Comparison of ENCODE assay signal across 16 cellular contexts in the genomic region with DNA sequence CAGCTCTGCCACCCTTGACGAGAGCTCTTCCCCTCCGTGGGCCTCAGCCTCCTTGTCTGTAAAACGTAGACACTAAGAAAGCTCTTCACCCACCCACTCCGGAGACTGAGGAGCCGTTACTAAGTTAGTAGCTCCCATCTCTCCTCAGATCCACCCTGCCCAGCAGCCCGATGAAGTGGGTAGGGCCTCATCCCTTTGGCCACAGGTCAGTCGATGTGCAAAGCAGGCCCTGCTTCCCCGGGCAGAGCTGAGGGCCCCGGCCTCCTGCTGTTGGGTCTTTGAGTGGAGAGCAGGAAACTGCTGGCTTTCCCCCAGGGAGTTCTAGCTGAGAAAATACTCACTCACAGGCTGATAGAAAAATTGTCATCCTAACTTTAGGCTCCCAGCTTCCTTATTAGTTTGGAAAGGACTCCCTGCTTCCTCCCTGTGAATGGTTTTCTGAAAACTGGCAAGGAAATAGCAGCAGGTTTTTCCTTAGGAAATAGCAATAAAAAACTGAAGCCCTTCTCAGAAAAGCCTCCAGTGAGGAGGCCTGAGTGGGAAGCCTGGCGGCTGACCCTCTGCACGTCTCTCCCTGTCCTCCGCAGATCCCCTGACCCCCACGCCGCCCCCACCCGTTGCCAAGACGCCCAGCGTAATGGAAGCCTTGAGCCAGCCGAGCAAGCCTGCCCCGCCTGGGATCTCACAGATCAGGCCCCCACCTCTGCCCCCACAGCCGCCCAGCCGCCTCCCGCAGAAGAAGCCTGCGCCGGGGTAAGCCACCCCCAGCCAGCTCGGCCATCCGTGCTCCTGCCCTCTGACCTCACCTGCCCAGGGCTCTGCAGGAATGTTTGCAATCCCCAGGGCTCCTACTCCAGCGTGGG. TPM values are rescaled to one million over a fixed set of nuclear protein-coding genes. Genes with fewer than 3 reads are reported as not detected.
DNase-seq lines count a peak whose midpoint lies in the region; ATAC-seq, FAIRE-seq and TF ChIP-seq lines count a peak whose summit lies in the region.
"Had no signal": no experiment of that assay in that cellular context is flagged by ENCODE, and none has a peak within 500 bp of the region (broad histone marks: within the 10 kb centered on the region; RNA-seq: fewer than 3 reads in every experiment).

No MANE protein-coding gene starts in this region.

- H3K27ac Mint-ChIP-seq in stimulated activated memory B cell treated with anti-CD40 and anti-IgM and Interleukin-4, amounts not matched to agents 10 μg/mL and 1 μg/mL and 100 μg/mL, for 72 hours, result no peak overlapping the region
- H3K27ac Mint-ChIP-seq: activated CD4-positive, alpha-beta T cell treated with anti-CD3 and anti-CD28 coated beads, Interleukin-2, amount 10 ng/mL, durations not matched to agents 7 days and 5 days; activated naive CD8-positive, alpha-beta T cell; CD4-positive, CD25-positive, alpha-beta regulatory T cell had no signal

- H3K36me3 ChIP-seq in HUES6 (ENCODE audit: control insufficient read depth, insufficient read depth, low read length) (peaks cover 6% of the 10 kb centered on the region), ectodermal cell (ENCODE audit: control insufficient read depth, insufficient read depth, low read length) (peaks cover 4% of the 10 kb centered on the region), kidney (ENCODE audit: control insufficient read depth in 1 of 2, insufficient read depth in 2 of 2, low read length in 2 of 2) (peaks cover 7 to 35% of the 10 kb centered on the region in 2 donors)

- 0 out of 2 replicates have a peak overlapping the region, but pooled peaks have one; percentile 31 for H3K27ac ChIP-seq in HUES6 (ENCODE audit: low read depth, low read length)
- H3K27ac ChIP-seq in ectodermal cell (ENCODE audit: insufficient read depth, low read depth, low read length, poor library complexity, severe bottlenecking), result peak overlapping the region; percentile 16
- peak overlapping the region; percentile 77 to 79 for H3K27ac ChIP-seq in kidney (ENCODE audit: low read depth in 2 of 2, low read length in 2 of 2)
- H3K27ac ChIP-seq: lower lobe of right lung had no signal

- no peaks in the 10 kb centered on the region for H3K9me3 Mint-ChIP-seq in stimulated activated memory B cell treated with anti-CD40 and anti-IgM and Interleukin-4, amounts not matched to agents 10 μg/mL and 1 μg/mL and 100 μg/mL, for 72 hours
- H3K9me3 Mint-ChIP-seq: activated CD4-positive, alpha-beta T cell treated with anti-CD3 and anti-CD28 coated beads, Interleukin-2, amount 10 ng/mL, durations not matched to agents 7 days and 5 days had no signal

- 45 to 47% methylated on average over 27 of the region's 27 CpGs for WGBS in ectodermal cell, 2 experiments

- peak; percentile 24 for ATAC-seq in stimulated activated memory B cell treated with anti-CD40 and anti-IgM and Interleukin-4, amounts not matched to agents 10 μg/mL and 1 μg/mL and 100 μg/mL, for 72 hours
- no peak for ATAC-seq in HG02884 (IDR thresholded peaks at IDR 0.05; ENCODE audit: unreplicated experiment)
- ATAC-seq: lower lobe of right lung had no signal

- H3K27me3 ChIP-seq in HUES6 (ENCODE audit: control insufficient read depth, insufficient read depth, low read length) (no peaks in the 10 kb centered on the region), ectodermal cell (ENCODE audit: control insufficient read depth, insufficient read depth, low read length, poor library complexity, severe bottlenecking) (no peaks in the 10 kb centered on the region)

- TF ChIP-seq CTCF in kidney (IDR thresholded peaks at IDR 0.05; ENCODE audit: borderline replicate concordance, extremely low read depth, insufficient read depth), result no peak

- H3K36me3 Mint-ChIP-seq in stimulated activated memory B cell treated with anti-CD40 and anti-IgM and Interleukin-4, amounts not matched to agents 10 μg/mL and 1 μg/mL and 100 μg/mL, for 72 hours, result no peaks in the 10 kb centered on the region
- H3K36me3 Mint-ChIP-seq: activated naive CD8-positive, alpha-beta T cell; CD4-positive, CD25-positive, alpha-beta regulatory T cell had no signal

- H3K9ac ChIP-seq in HUES6 (ENCODE audit: low read length) (no peak overlapping the region), kidney (ENCODE audit: low read length in 2 of 2) (peak overlapping the region in 1 of 2 donors; percentile 64)

- H3K4me1 ChIP-seq in HUES6 (ENCODE audit: control insufficient read depth, insufficient read depth, low read length) (peaks cover 19% of the 10 kb centered on the region; the same call in 1 of the 2 replicates), ectodermal cell (ENCODE audit: control insufficient read depth, insufficient read depth, low read length) (peaks cover 18% of the 10 kb centered on the region), kidney (ENCODE audit: control insufficient read depth in 1 of 2, insufficient read depth in 1 of 2, low read depth in 1 of 2, low read length in 2 of 2) (peaks cover 4 to 9% of the 10 kb centered on the region in 2 donors)
- H3K4me1 ChIP-seq: lower lobe of right lung had no signal

- peak; percentile 88 for DNase-seq in kidney
- DNase-seq in occipital lobe (lab: John Stamatoyannopoulos, UW), result no peak
- no peak for DNase-seq in activated CD4-positive, alpha-beta T cell treated with anti-CD3 and anti-CD28 coated beads for 4 hours
- DNase-seq in HuH-7.5 (ENCODE audit: low spot score), result no peak
- DNase-seq: activated CD4-positive, alpha-beta T cell treated with anti-CD3 and anti-CD28 coated beads, Interleukin-2, amount 10 ng/mL, durations not matched to agents 7 days and 5 days; CD4-positive, CD25-positive, alpha-beta regulatory T cell; erythroblast; GOT3; Kasumi-1; lower lobe of right lung; NCI-H510A had no signal

- H3K4me3 Mint-ChIP-seq in stimulated activated memory B cell treated with anti-CD40 and anti-IgM and Interleukin-4, amounts not matched to agents 10 μg/mL and 1 μg/mL and 100 μg/mL, for 72 hours, result no peak overlapping the region
- H3K4me3 Mint-ChIP-seq: activated CD4-positive, alpha-beta T cell treated with anti-CD3 and anti-CD28 coated beads, Interleukin-2, amount 10 ng/mL, durations not matched to agents 7 days and 5 days; activated naive CD8-positive, alpha-beta T cell; CD4-positive, CD25-positive, alpha-beta regulatory T cell had no signal

- intact Hi-C loops in kidney (cut with DNase I), result no loop called here

- no peak overlapping the region for H3K4me3 ChIP-seq in HUES6 (ENCODE audit: low read depth, low read length)
- no peak overlapping the region for H3K4me3 ChIP-seq in ectodermal cell (ENCODE audit: insufficient read depth, low read depth, low read length)
- no peak overlapping the region for H3K4me3 ChIP-seq in kidney (ENCODE audit: low read length in 2 of 2)
- H3K4me3 ChIP-seq: lower lobe of right lung had no signal

- no peaks in the 10 kb centered on the region for H3K27me3 Mint-ChIP-seq in stimulated activated memory B cell treated with anti-CD40 and anti-IgM and Interleukin-4, amounts not matched to agents 10 μg/mL and 1 μg/mL and 100 μg/mL, for 72 hours
- H3K27me3 Mint-ChIP-seq: activated CD4-positive, alpha-beta T cell treated with anti-CD3 and anti-CD28 coated beads, Interleukin-2, amount 10 ng/mL, durations not matched to agents 7 days and 5 days; activated naive CD8-positive, alpha-beta T cell had no signal

- H3K4me1 Mint-ChIP-seq in stimulated activated memory B cell treated with anti-CD40 and anti-IgM and Interleukin-4, amounts not matched to agents 10 μg/mL and 1 μg/mL and 100 μg/mL, for 72 hours, result no peaks in the 10 kb centered on the region
- H3K4me1 Mint-ChIP-seq: activated CD4-positive, alpha-beta T cell treated with anti-CD3 and anti-CD28 coated beads, Interleukin-2, amount 10 ng/mL, durations not matched to agents 7 days and 5 days had no signal

- H3K9me3 ChIP-seq in HUES6 (ENCODE audit: control insufficient read depth, insufficient read depth, low read depth, low read length), result no peaks in the 10 kb centered on the region
- no peaks in the 10 kb centered on the region for H3K9me3 ChIP-seq in ectodermal cell (ENCODE audit: control insufficient read depth, low read length)
- no peaks in the 10 kb centered on the region for H3K9me3 ChIP-seq in kidney (ENCODE audit: control insufficient read depth in 1 of 2, low read length in 2 of 2)
- H3K9me3 ChIP-seq: lower lobe of right lung had no signal

- no peak for FAIRE-seq in kidney (lab: Jason Lieb, UNC)

RNA-seq across cellular contexts. Expression of a gene that starts 30.2 kb away (rescaled TPM):
- polyA plus RNA-seq in ectodermal cell (2013, experiment 1 of 4), result 42.2 TPM
- 42.2 TPM for polyA plus RNA-seq in ectodermal cell (2013, experiment 2 of 4)
- 40.7 TPM for polyA plus RNA-seq in ectodermal cell (2013, experiment 3 of 4)
- 48.1 TPM for polyA plus RNA-seq in ectodermal cell (2013, experiment 4 of 4)
- 67.1 TPM for total RNA-seq in kidney
- polyA plus RNA-seq in kidney (ENCODE audit: insufficient read depth, low read depth, low replicate concordance), result 164 TPM
- total RNA-seq in occipital lobe, result 60.7 TPM

RNA-seq across cellular contexts. Expression of a gene that starts 30.3 kb away (rescaled TPM):
- polyA plus RNA-seq in ectodermal cell (2013, experiment 1 of 4), result 119 TPM
- polyA plus RNA-seq in ectodermal cell (2013, experiment 2 of 4), result 126 TPM
- polyA plus RNA-seq in ectodermal cell (2013, experiment 3 of 4), result 107 TPM
- 111 TPM for polyA plus RNA-seq in ectodermal cell (2013, experiment 4 of 4)
- total RNA-seq in kidney (27.5 TPM), occipital lobe (34.6 TPM)
- polyA plus RNA-seq in kidney (ENCODE audit: insufficient read depth, low read depth, low replicate concordance), result 27.3 TPM

Comparison
In these comparisons a context has a peak if more than half of its experiments do, and no peak if none do; other contexts are left out.
1. H3K27ac ChIP-seq: peak in every context shown above with its lines; median percentile 78 in kidney; 31 in HUES6; 16 in ectodermal cell.